1 cellular context compared by ENCODE assay signal in the genomic region with DNA sequence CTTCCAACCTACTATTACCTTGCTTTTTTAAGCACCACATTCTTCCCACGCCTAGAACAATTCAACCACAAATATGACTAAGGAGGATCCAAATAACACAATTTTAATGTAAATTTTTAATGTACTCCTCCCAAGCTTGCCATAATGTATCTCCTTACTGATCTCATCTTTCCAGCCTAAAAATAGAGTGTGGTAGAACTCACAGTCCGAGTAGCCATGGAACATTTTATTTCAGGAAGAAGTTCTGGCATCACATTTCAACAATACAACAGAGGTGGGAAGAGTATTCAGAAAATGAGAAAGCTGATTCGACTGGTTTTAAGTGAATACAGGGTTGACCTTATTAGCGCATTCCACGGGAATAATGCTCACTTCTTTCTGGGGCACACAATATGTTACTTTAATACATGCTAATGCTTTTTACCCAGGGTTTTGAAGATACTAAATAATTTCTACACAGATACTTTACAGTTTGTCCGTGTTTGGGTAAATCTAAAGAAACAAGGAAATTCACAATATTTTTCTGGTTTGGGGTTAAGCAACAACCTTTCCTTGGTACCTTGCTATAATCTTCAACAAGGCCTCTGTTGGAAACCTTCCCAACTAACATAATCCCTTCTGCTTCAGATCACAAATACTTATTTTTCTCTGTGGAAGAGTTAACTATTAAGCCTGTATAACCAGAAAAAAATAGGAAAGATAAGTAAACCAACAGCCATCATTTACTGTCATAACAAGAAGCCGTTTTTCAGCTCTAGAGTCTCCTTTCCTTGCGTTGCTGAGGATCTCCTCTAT.
TF ChIP-seq lines count a peak whose summit lies in the region.

No MANE protein-coding gene starts in this region.

TF ChIP-seq in IMR-90, 13 proteins besides CTCF, POLR2A, EP300 and RAD21:
- TF ChIP-seq, protein P1, sequence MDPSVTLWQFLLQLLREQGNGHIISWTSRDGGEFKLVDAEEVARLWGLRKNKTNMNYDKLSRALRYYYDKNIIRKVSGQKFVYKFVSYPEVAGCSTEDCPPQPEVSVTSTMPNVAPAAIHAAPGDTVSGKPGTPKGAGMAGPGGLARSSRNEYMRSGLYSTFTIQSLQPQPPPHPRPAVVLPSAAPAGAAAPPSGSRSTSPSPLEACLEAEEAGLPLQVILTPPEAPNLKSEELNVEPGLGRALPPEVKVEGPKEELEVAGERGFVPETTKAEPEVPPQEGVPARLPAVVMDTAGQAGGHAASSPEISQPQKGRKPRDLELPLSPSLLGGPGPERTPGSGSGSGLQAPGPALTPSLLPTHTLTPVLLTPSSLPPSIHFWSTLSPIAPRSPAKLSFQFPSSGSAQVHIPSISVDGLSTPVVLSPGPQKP (IDR thresholded peaks at IDR 0.05; ENCODE audit: borderline replicate concordance, low read depth, low read length) = no peak
- no peak for TF ChIP-seq MXI1 (IDR thresholded peaks at IDR 0.05; ENCODE audit: borderline replicate concordance, low read depth, low read length)
- no peak for TF ChIP-seq FOS (IDR thresholded peaks at IDR 0.05; ENCODE audit: low read depth, low read length)
- TF ChIP-seq SMC3 (IDR thresholded peaks at IDR 0.05; ENCODE audit: low read depth, low read length) = no peak
- TF ChIP-seq MAZ (IDR thresholded peaks at IDR 0.05; ENCODE audit: borderline replicate concordance, low read depth, low read length) = no peak
